32 cellular contexts compared by ENCODE assay signal in genomic region chr18:51127664-51128063, GRCh38.
"Had no signal": no experiment of that assay in that cellular context is flagged by ENCODE, and none has a peak within 500 bp of the region (broad histone marks: within the 10 kb centered on the region; RNA-seq: fewer than 3 reads in every experiment).

No MANE protein-coding gene starts in this region.

- H3K36me3 ChIP-seq: ascending aorta, brain microvascular endothelial cell, breast epithelium had no signal

- H3K27me3 ChIP-seq: ascending aorta, body of pancreas, brain microvascular endothelial cell, breast epithelium had no signal

- ATAC-seq: activated CD8-positive, alpha-beta T cell treated with anti-CD3 and anti-CD28 coated beads for 36 hours; activated naive CD4-positive, alpha-beta T cell treated with anti-CD3 and anti-CD28 coated beads, Interleukin-2, amount 50 U/mL, for 72 hours; activated T-cell treated with anti-CD3 and anti-CD28 coated beads, Interleukin-2, amount 50 U/mL, for 4 hours; activated T-cell treated with anti-CD3 and anti-CD28 coated beads, Interleukin-2, amount 50 U/mL, for 72 hours; activated T-helper 17 cell treated with anti-CD3 and anti-CD28 coated beads, Interleukin-2, amount 50 U/mL, for 72 hours; body of pancreas had no signal

- H3K9me3 ChIP-seq: ascending aorta, body of pancreas, breast epithelium had no signal

- DNase-seq: activated B cell treated with CpG ODN at 0.5 μM for 24 hours; activated CD4-positive, alpha-beta memory T cell treated with anti-CD3 and anti-CD28 coated beads for 36 hours; activated CD4-positive, alpha-beta T cell treated with anti-CD3 and anti-CD28 coated beads for 4 hours; activated CD4-positive, alpha-beta T cell treated with anti-CD3 and anti-CD28 coated beads, Interleukin-2, amount 10 ng/mL, durations not matched to agents 24 days and 14 days; activated CD4-positive, alpha-beta T cell treated with anti-CD3 and anti-CD28 coated beads, Interleukin-2, amount 50 U/mL, for 1 hour; activated CD4-positive, alpha-beta T cell treated with anti-CD3 and anti-CD28 coated beads, Interleukin-2, amount 50 U/mL, for 4 hours; activated CD4-positive, CD25-positive, alpha-beta regulatory T cell treated with anti-CD3 and anti-CD28 coated beads, Interleukin-2, amount 50 U/mL, for 72 hours; activated CD8-positive, alpha-beta memory T cell treated with anti-CD3 and anti-CD28 coated beads, Interleukin-2, amount 50 U/mL, for 4 hours; activated CD8-positive, alpha-beta T cell treated with anti-CD3 and anti-CD28 coated beads for 36 hours; activated effector memory CD4-positive, alpha-beta T cell treated with anti-CD3 and anti-CD28 coated beads, Interleukin-2, amount 50 U/mL, for 16 hours; activated gamma-delta T cell treated with Interleukin-2 at 50 U/mL for 16 hours; activated naive CD4-positive, alpha-beta T cell; activated naive CD4-positive, alpha-beta T cell treated with anti-CD3 and anti-CD28 coated beads for 36 hours; activated naive CD4-positive, alpha-beta T cell treated with anti-CD3 and anti-CD28 coated beads, Interleukin-2, amount 50 U/mL, for 16 hours; activated naive CD8-positive, alpha-beta T cell treated with anti-CD3 and anti-CD28 coated beads for 36 hours; activated T-cell treated with anti-CD3 and anti-CD28 coated beads for 4 hours; activated T-cell treated with anti-CD3 and anti-CD28 coated beads, Interleukin-2, amount 50 U/mL, for 1 hour; activated T-cell treated with anti-CD3 and anti-CD28 coated beads, Interleukin-2, amount 50 U/mL, for 4 hours; activated T-cell treated with anti-CD3 and anti-CD28 coated beads, Interleukin-2, amount 50 U/mL, for 72 hours; amygdala; anterior cingulate cortex; body of pancreas; brain microvascular endothelial cell; central memory CD4-positive, alpha-beta T cell; T-helper 1 cell; T-helper 2 cell; T-helper 9 cell had no signal

- H3K4me1 ChIP-seq: ascending aorta, body of pancreas, breast epithelium had no signal

- H3K27ac ChIP-seq: ascending aorta, body of pancreas, brain microvascular endothelial cell, breast epithelium, VCaP had no signal

- H3K4me3 ChIP-seq: ascending aorta, body of pancreas, breast epithelium had no signal
